1 cellular context compared by ENCODE assay signal in the genomic region with DNA sequence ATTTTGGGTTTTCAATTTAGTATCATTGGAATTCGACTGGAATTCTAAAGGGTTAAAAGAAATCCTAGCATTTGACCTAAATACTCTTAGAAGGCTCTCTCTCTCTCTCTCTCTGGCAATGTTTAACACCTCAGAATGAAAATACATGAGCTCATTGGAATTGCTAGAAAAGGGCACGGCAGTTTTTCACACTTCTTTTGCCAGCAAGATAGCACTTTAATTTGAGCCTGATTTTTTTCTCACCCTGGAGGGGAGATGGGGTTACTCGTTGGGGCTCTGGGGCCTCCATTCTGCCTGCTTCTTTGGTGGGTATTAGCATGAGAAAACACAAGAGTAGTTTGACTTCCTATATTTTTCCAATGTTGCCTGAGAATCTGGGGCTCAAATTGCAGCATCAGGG.
TF ChIP-seq lines count a peak whose summit lies in the region.

No MANE protein-coding gene starts in this region.

TF ChIP-seq in WTC11, 78 proteins besides CTCF, POLR2A, EP300 and RAD21 (continued from another document):
- TF ChIP-seq, protein P1, sequence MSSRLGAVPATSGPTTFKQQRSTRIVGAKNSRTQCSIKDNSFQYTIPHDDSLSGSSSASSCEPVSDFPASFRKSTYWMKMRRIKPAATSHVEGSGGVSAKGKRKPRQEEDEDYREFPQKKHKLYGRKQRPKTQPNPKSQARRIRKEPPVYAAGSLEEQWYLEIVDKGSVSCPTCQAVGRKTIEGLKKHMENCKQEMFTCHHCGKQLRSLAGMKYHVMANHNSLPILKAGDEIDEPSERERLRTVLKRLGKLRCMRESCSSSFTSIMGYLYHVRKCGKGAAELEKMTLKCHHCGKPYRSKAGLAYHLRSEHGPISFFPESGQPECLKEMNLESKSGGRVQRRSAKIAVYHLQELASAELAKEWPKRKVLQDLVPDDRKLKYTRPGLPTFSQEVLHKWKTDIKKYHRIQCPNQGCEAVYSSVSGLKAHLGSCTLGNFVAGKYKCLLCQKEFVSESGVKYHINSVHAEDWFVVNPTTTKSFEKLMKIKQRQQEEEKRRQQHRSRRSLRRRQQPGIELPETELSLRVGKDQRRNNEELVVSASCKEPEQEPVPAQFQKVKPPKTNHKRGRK (CRISPR knock-in tag; IDR thresholded peaks at IDR 0.05; ENCODE audit: borderline replicate concordance): no peak
- TF ChIP-seq TCF7 (CRISPR knock-in tag; IDR thresholded peaks at IDR 0.05; ENCODE audit: low read depth): no peak
- TF ChIP-seq NFYB (CRISPR knock-in tag; conservative IDR thresholded peaks at IDR 0.05; ENCODE audit: low read depth): no peak
- no peak for TF ChIP-seq SMAD4 (CRISPR knock-in tag; IDR thresholded peaks at IDR 0.05)
TF ChIP-seq in WTC11: peak in this region for 0.
